ENCODE assay signal across 17 cellular contexts in genomic region chr7:158724658-158725505, GRCh38.
"Had no signal": no experiment of that assay in that cellular context is flagged by ENCODE, and none has a peak within 500 bp of the region (broad histone marks: within the 10 kb centered on the region; RNA-seq: fewer than 3 reads in every experiment).

No MANE protein-coding gene starts in this region.

- H3K4me3 ChIP-seq: dorsolateral prefrontal cortex, heart right ventricle, mucosa of descending colon, ovary, right atrium auricular region, testis, tibial nerve had no signal

- H3K27me3 Mint-ChIP-seq: naive thymus-derived CD8-positive, alpha-beta T cell had no signal

- H3K36me3 ChIP-seq: ovary had no signal

- H3K27ac ChIP-seq: dorsolateral prefrontal cortex, heart right ventricle, ovary, right atrium auricular region, testis, tibial nerve had no signal

- ATAC-seq: mucosa of descending colon; naive thymus-derived CD8-positive, alpha-beta T cell had no signal

- DNase-seq: cortex of kidney; dorsolateral prefrontal cortex; effector CD8-positive, alpha-beta T cell; heart right ventricle; hypothalamus; kidney glomerular epithelial cell; mucosa of descending colon; naive thymus-derived CD8-positive, alpha-beta T cell; ovary; small intestine; stimulated activated CD4-positive, alpha-beta T cell treated with anti-CD3 and anti-CD28 coated beads, Interleukin-12 subunit alpha, Interleukin-12 subunit beta, amount 100 ng/mL, for 4 hours; stimulated activated naive CD4-positive, alpha-beta T cell treated with Interleukin-2 at 50 U/mL for 16 hours; testis had no signal

- FAIRE-seq: frontal cortex, islet of Langerhans, small intestine had no signal

- H3K4me1 ChIP-seq: heart right ventricle, right atrium auricular region, testis, tibial nerve had no signal

- H3K9me3 ChIP-seq: heart right ventricle, mucosa of descending colon, ovary, right atrium auricular region, testis, tibial nerve had no signal

- H3K27me3 ChIP-seq: dorsolateral prefrontal cortex, heart right ventricle, ovary, right atrium auricular region, testis, tibial nerve had no signal

- H3K4me3 Mint-ChIP-seq: naive thymus-derived CD8-positive, alpha-beta T cell had no signal
